ENCODE assay signal across 22 cellular contexts in genomic region chr1:159664247-159664646, GRCh38. TPM values are rescaled to one million over a fixed set of nuclear protein-coding genes. Genes with fewer than 3 reads are reported as not detected.
"Had no signal": no experiment of that assay in that cellular context is flagged by ENCODE, and none has a peak within 500 bp of the region (broad histone marks: within the 10 kb centered on the region; RNA-seq: fewer than 3 reads in every experiment).

No MANE protein-coding gene starts in this region.

- DNase-seq: activated CD4-positive, alpha-beta T cell treated with anti-CD3 and anti-CD28 coated beads for 4 hours; activated CD4-positive, alpha-beta T cell treated with anti-CD3 and anti-CD28 coated beads, Interleukin-2, amount 50 U/mL, for 48 hours; activated CD4-positive, CD25-positive, alpha-beta regulatory T cell; activated naive CD4-positive, alpha-beta T cell treated with anti-CD3 and anti-CD28 coated beads for 36 hours; activated naive CD8-positive, alpha-beta T cell treated with anti-CD3 and anti-CD28 coated beads, Interleukin-2, amount 10 ng/mL, durations not matched to agents 7 days and 5 days; activated T-cell treated with anti-CD3 and anti-CD28 coated beads, Interleukin-2, amount 50 U/mL, for 48 hours; amniotic stem cell; effector CD4-positive, alpha-beta T cell; heart left ventricle; left ventricle myocardium superior; mammary epithelial cell; natural killer cell; stimulated activated CD4-positive, alpha-beta T cell treated with anti-CD3 and anti-CD28 coated beads, Interleukin-4, amount 100 ng/mL, for 1 hour; stimulated activated naive CD4-positive, alpha-beta T cell; testis; trophoblast cell had no signal

- H3K27ac ChIP-seq: breast epithelium, prostate gland, testis had no signal

- H3K9me3 ChIP-seq: prostate gland, testis had no signal

- H3K27ac Mint-ChIP-seq: activated naive CD4-positive, alpha-beta T cell treated with anti-CD3 and anti-CD28 coated beads for 36 hours; activated naive CD8-positive, alpha-beta T cell treated with anti-CD3 and anti-CD28 coated beads, Interleukin-2, amount 10 ng/mL, durations not matched to agents 7 days and 5 days; mesothelial cell of epicardium; natural killer cell had no signal

- H3K4me3 ChIP-seq: breast epithelium, heart left ventricle, prostate gland, testis had no signal

- H3K36me3 Mint-ChIP-seq: activated naive CD8-positive, alpha-beta T cell treated with anti-CD3 and anti-CD28 coated beads, Interleukin-2, amount 10 ng/mL, durations not matched to agents 7 days and 5 days; mesothelial cell of epicardium had no signal

- H3K4me1 Mint-ChIP-seq: activated naive CD8-positive, alpha-beta T cell treated with anti-CD3 and anti-CD28 coated beads, Interleukin-2, amount 10 ng/mL, durations not matched to agents 7 days and 5 days; mesothelial cell of epicardium; natural killer cell had no signal

- ATAC-seq: heart left ventricle, left ventricle myocardium superior, natural killer cell had no signal

- H3K36me3 ChIP-seq: breast epithelium, heart left ventricle, prostate gland had no signal

- H3K27me3 ChIP-seq: breast epithelium, heart left ventricle, testis had no signal

- H3K4me1 ChIP-seq: breast epithelium, prostate gland, testis had no signal

- H3K9me3 Mint-ChIP-seq: activated naive CD8-positive, alpha-beta T cell treated with anti-CD3 and anti-CD28 coated beads, Interleukin-2, amount 10 ng/mL, durations not matched to agents 7 days and 5 days had no signal

- H3K4me3 Mint-ChIP-seq: activated naive CD4-positive, alpha-beta T cell treated with anti-CD3 and anti-CD28 coated beads for 36 hours; activated naive CD8-positive, alpha-beta T cell treated with anti-CD3 and anti-CD28 coated beads, Interleukin-2, amount 10 ng/mL, durations not matched to agents 7 days and 5 days; mesothelial cell of epicardium; natural killer cell had no signal

RNA-seq across cellular contexts. Expression of gene CRP, which starts 50.1 kb away (rescaled TPM):
- total RNA-seq: activated naive CD4-positive, alpha-beta T cell treated with anti-CD3 and anti-CD28 coated beads for 36 hours; activated naive CD8-positive, alpha-beta T cell treated with anti-CD3 and anti-CD28 coated beads, Interleukin-2, amount 10 ng/mL, durations not matched to agents 7 days and 5 days; epithelial cell of proximal tubule; fibroblast of villous mesenchyme; left ventricle myocardium superior; mammary epithelial cell; mesothelial cell of epicardium; natural killer cell; osteocyte had no signal
